Comparison of ENCODE assay signal across 12 cellular contexts in genomic region chr14:79543966-79544365, GRCh38.
DNase-seq lines count a peak whose midpoint lies in the region; ATAC-seq and TF ChIP-seq lines count a peak whose summit lies in the region.
"Had no signal": no experiment of that assay in that cellular context is flagged by ENCODE, and none has a peak within 500 bp of the region (broad histone marks: within the 10 kb centered on the region; RNA-seq: fewer than 3 reads in every experiment).

No MANE protein-coding gene starts in this region.

- H3K4me3 Mint-ChIP-seq in type B pancreatic cell = no peak overlapping the region
- H3K4me3 Mint-ChIP-seq: activated T-helper 1 cell treated with anti-CD3 and anti-CD28 coated beads, Interleukin-12 subunit alpha, Interleukin-12 subunit beta, Interleukin-2, Interleukin-4 antibody, amounts not matched to agents 30 ng/mL and 10 ng/mL and 1 ng/mL, durations not matched to agents 14 hours and 24 hours and 36 hours; B cell had no signal

- DNase-seq in NCI-H82 (lab: John Stamatoyannopoulos, UW) (peak; percentile 26), NCI-H82 treated with DMSO at 0.1 percent for 48 hours (lab: John Stamatoyannopoulos, UW; ENCODE audit: unreplicated experiment) (no peak), glomerular endothelial cell (ENCODE audit: extremely low read depth, low read depth, low spot score) (peak; percentile 1), type B pancreatic cell (ENCODE audit: extremely low spot score, unreplicated experiment) (no peak), anterior cingulate cortex (lab: John Stamatoyannopoulos, UW) (no peak)
- DNase-seq: heart left ventricle had no signal

- no peak overlapping the region for H3K27ac Mint-ChIP-seq in type B pancreatic cell
- H3K27ac Mint-ChIP-seq: activated T-helper 1 cell treated with anti-CD3 and anti-CD28 coated beads, Interleukin-12 subunit alpha, Interleukin-12 subunit beta, Interleukin-2, Interleukin-4 antibody, amounts not matched to agents 30 ng/mL and 10 ng/mL and 1 ng/mL, durations not matched to agents 14 hours and 24 hours and 36 hours; B cell had no signal

- H2AFZ ChIP-seq in SU-DHL-6 (ENCODE audit: low read depth, low read length, severe bottlenecking) = no peak overlapping the region

- H3K9ac ChIP-seq in SU-DHL-6 (ENCODE audit: low read length) = no peak overlapping the region

- H3K36me3 Mint-ChIP-seq in type B pancreatic cell = peaks cover 5% of the 10 kb centered on the region

- no peaks in the 10 kb centered on the region for H3K9me2 ChIP-seq in SU-DHL-6 (replicated peaks; ENCODE audit: insufficient read depth, low read length)

- no peaks in the 10 kb centered on the region for H3F3A ChIP-seq in SU-DHL-6 (ENCODE audit: insufficient read depth)

- H3K4me3 ChIP-seq in SU-DHL-6 (ENCODE audit: insufficient read depth, low read length, poor library complexity, severe bottlenecking) = no peak overlapping the region
- H3K4me3 ChIP-seq: heart left ventricle, skin epidermis had no signal

- no peaks in the 10 kb centered on the region for H3K36me3 ChIP-seq in SU-DHL-6 (ENCODE audit: low read length)
- H3K36me3 ChIP-seq: heart left ventricle had no signal

- H3K9me3 Mint-ChIP-seq in type B pancreatic cell = peaks cover 16% of the 10 kb centered on the region
- H3K9me3 Mint-ChIP-seq: activated T-helper 1 cell treated with anti-CD3 and anti-CD28 coated beads, Interleukin-12 subunit alpha, Interleukin-12 subunit beta, Interleukin-2, Interleukin-4 antibody, amounts not matched to agents 30 ng/mL and 10 ng/mL and 1 ng/mL, durations not matched to agents 14 hours and 24 hours and 36 hours had no signal

- H3K4me2 ChIP-seq in SU-DHL-6 (ENCODE audit: low read depth, low read length, poor library complexity, severe bottlenecking) = no peak overlapping the region

- no peaks in the 10 kb centered on the region for H3K79me2 ChIP-seq in SU-DHL-6 (ENCODE audit: insufficient read depth, low read length)

- H3K9me3 ChIP-seq in SU-DHL-6 (ENCODE audit: insufficient read depth, low read length) = no peaks in the 10 kb centered on the region
- H3K9me3 ChIP-seq: heart left ventricle had no signal

- H3K27me3 Mint-ChIP-seq in type B pancreatic cell = no peaks in the 10 kb centered on the region
- H3K27me3 Mint-ChIP-seq: B cell had no signal

- no peaks in the 10 kb centered on the region for H4K20me1 ChIP-seq in SU-DHL-6 (ENCODE audit: low read depth, low read length)

- peak; percentile 15 for TF ChIP-seq CTCF in SU-DHL-6 (IDR thresholded peaks at IDR 0.05; ENCODE audit: insufficient read depth, low read length, poor library complexity, severe bottlenecking)
- peak; percentile 78 for TF ChIP-seq CTCF in type B pancreatic cell (conservative IDR thresholded peaks at IDR 0.05)

- peaks cover 8% of the 10 kb centered on the region for H3K4me1 Mint-ChIP-seq in type B pancreatic cell (ENCODE audit: unreplicated experiment)
- H3K4me1 Mint-ChIP-seq: B cell had no signal

- ATAC-seq in HG03469 (IDR thresholded peaks at IDR 0.05; ENCODE audit: unreplicated experiment) (no peak), HG03442 (IDR thresholded peaks at IDR 0.05; ENCODE audit: unreplicated experiment) (no peak)

- no peaks in the 10 kb centered on the region for H3K27me3 ChIP-seq in SU-DHL-6 (ENCODE audit: low read length)
- H3K27me3 ChIP-seq: heart left ventricle had no signal

- H3K27ac ChIP-seq in SU-DHL-6 (ENCODE audit: low read depth, low read length) = no peak overlapping the region
- H3K27ac ChIP-seq: skin epidermis had no signal

Comparison
In these comparisons a context has a peak if more than half of its experiments do, and no peak if none do; other contexts are left out.
1. DNase-seq: peak in NCI-H82 (single experiment) and glomerular endothelial cell (single experiment); none in NCI-H82 treated with DMSO at 0.1 percent for 48 hours (single experiment), type B pancreatic cell (single experiment) and anterior cingulate cortex (0 of 58).